In the genomic region with DNA sequence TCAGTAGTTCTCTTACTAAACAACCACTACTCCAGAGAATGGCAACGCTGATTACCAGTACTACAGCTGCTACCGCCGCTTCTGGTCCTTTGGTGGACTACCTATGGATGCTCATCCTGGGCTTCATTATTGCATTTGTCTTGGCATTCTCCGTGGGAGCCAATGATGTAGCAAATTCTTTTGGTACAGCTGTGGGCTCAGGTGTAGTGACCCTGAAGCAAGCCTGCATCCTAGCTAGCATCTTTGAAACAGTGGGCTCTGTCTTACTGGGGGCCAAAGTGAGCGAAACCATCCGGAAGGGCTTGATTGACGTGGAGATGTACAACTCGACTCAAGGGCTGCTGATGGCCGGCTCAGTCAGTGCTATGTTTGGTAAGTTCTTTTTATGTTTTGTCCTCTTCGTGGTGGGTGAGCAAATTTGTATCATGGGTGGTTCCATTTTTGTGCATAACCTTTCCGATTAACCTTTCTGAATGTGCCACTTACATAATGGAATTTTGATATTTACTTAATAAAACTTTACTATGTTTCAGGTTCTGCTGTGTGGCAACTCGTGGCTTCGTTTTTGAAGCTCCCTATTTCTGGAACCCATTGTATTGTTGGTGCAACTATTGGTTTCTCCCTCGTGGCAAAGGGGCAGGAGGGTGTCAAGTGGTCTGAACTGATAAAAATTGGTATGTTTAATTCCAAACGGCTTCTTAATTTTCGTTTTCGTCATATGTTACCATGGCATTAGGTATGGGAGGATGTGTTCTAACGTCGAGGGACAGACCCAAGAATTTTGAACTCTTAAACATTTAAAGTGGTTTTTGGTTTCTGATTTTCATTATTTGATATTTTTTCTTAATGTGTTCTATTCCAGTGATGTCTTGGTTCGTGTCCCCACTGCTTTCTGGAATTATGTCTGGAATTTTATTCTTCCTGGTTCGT, we compare ENCODE assay signal across 8 cellular contexts. TPM values are rescaled to one million over a fixed set of nuclear protein-coding genes. Genes with fewer than 3 reads are reported as not detected.
DNase-seq lines count a peak whose midpoint lies in the region; ATAC-seq and TF ChIP-seq lines count a peak whose summit lies in the region.

No MANE protein-coding gene starts in this region.

- peaks cover 0 to 34% (median 14%) of the 10 kb centered on the region in 4 donors for H3K4me1 ChIP-seq in tibial artery

- no peaks in the 10 kb centered on the region for H3K9me3 Mint-ChIP-seq in activated naive CD8-positive, alpha-beta T cell treated with anti-CD3 and anti-CD28 coated beads for 36 hours

- H3K9me3 ChIP-seq in tibial artery, result no peaks in the 10 kb centered on the region

- peak overlapping the region; percentile 97 for H3K4me3 Mint-ChIP-seq in activated naive CD8-positive, alpha-beta T cell treated with anti-CD3 and anti-CD28 coated beads for 36 hours

- TF ChIP-seq CTCF in tibial artery (IDR thresholded peaks at IDR 0.05), result no peak
- no peak for TF ChIP-seq CTCF in GM10266 (IDR thresholded peaks at IDR 0.05; ENCODE audit: control insufficient read depth, insufficient read depth, low read depth, missing control alignments)

- no peaks in the 10 kb centered on the region for H3K27me3 Mint-ChIP-seq in activated naive CD8-positive, alpha-beta T cell treated with anti-CD3 and anti-CD28 coated beads for 36 hours

- peaks cover 44% of the 10 kb centered on the region for H3K36me3 Mint-ChIP-seq in activated naive CD8-positive, alpha-beta T cell treated with anti-CD3 and anti-CD28 coated beads for 36 hours

- intact Hi-C loops in tibial artery (cut with DNase I; ENCODE audit: low total_unique reads), result loop anchor here (5.0 to 10.0 kb wide), 2 partner anchors 62 to 165 kb away; partner anchors contain the start of genes CHCHD5 and TTL

- peak overlapping the region; percentile 89 to 94 for H3K27ac ChIP-seq in tibial artery

- ATAC-seq in GM21786 (IDR thresholded peaks at IDR 0.05; ENCODE audit: unreplicated experiment) (no peak), GM21381 (IDR thresholded peaks at IDR 0.05; ENCODE audit: unreplicated experiment) (no peak)

- H3K4me3 ChIP-seq in tibial artery, result peak overlapping the region; percentile 68 to 79

- H3K27ac Mint-ChIP-seq in activated naive CD8-positive, alpha-beta T cell treated with anti-CD3 and anti-CD28 coated beads for 36 hours, result peak overlapping the region; percentile 87

- DNase-seq in EH (ENCODE audit: low read depth) (peak; percentile 29), Kasumi-1 (lab: John Stamatoyannopoulos, UW) (peak; percentile 23 to 37), left kidney (ENCODE audit: low read depth, low spot score) (peak; percentile 72), tibial artery (no peak), GM10266 (ENCODE audit: extremely low spot score) (no peak)
- DNase-seq in activated naive CD8-positive, alpha-beta T cell treated with anti-CD3 and anti-CD28 coated beads for 36 hours, result no peak

- peaks cover 6 to 36% (median 24%) of the 10 kb centered on the region in 3 donors for H3K36me3 ChIP-seq in tibial artery

- no peaks in the 10 kb centered on the region for H3K27me3 ChIP-seq in tibial artery

- peaks cover 58% of the 10 kb centered on the region for H3K4me1 Mint-ChIP-seq in activated naive CD8-positive, alpha-beta T cell treated with anti-CD3 and anti-CD28 coated beads for 36 hours

RNA-seq across cellular contexts. Expression of gene SLC20A1, which starts 1.3 kb away (rescaled TPM):
- 10 to 100 TPM; 81.8 to 84.6 TPM for total RNA-seq in activated naive CD8-positive, alpha-beta T cell treated with anti-CD3 and anti-CD28 coated beads for 36 hours

Comparison
In these comparisons a context has a peak if more than half of its experiments do, and no peak if none do; other contexts are left out.
1. DNase-seq: peak in EH (single experiment), Kasumi-1 (2 of 2) and left kidney (single experiment); none in activated naive CD8-positive, alpha-beta T cell treated with anti-CD3 and anti-CD28 coated beads for 36 hours (single experiment), tibial artery (0 of 2) and GM10266 (single experiment).